ENCODE assay signal across 26 cellular contexts in genomic region chr10:3142146-3142875, GRCh38. TPM values are rescaled to one million over a fixed set of nuclear protein-coding genes. Genes with fewer than 3 reads are reported as not detected.
A peak's percentile ranks its signal among the peaks of the same experiment; 100 is the strongest.
DNase-seq lines count a peak whose midpoint lies in the region; ATAC-seq and TF ChIP-seq lines count a peak whose summit lies in the region.
"Had no signal": no experiment of that assay in that cellular context is flagged by ENCODE, and none has a peak within 500 bp of the region (broad histone marks: within the 10 kb centered on the region; RNA-seq: fewer than 3 reads in every experiment).

No MANE protein-coding gene starts in this region.

- H4K20me1 ChIP-seq in HCT116 (ENCODE audit: insufficient read depth) = no peaks in the 10 kb centered on the region

- peak; percentile 33 for DNase-seq in activated T-cell treated with anti-CD3 and anti-CD28 coated beads, Interleukin-2, amount 50 U/mL, for 24 hours
- no peak for DNase-seq in activated T-cell treated with anti-CD3 and anti-CD28 coated beads, Interleukin-2, amount 50 U/mL, for 4 hours
- no peak for DNase-seq in HCT116 (ENCODE audit: low read depth, low spot score)
- DNase-seq in chondrocyte (ENCODE audit: low spot score) = no peak
- peak; percentile 64 for DNase-seq in sigmoid colon
- DNase-seq in foreskin melanocyte = no peak
- DNase-seq in SHP77 (lab: John Stamatoyannopoulos, UW) = no peak
- DNase-seq in islet precursor cell = no peak
- DNase-seq: activated CD4-positive, alpha-beta T cell treated with anti-CD3 and anti-CD28 coated beads, Interleukin-2, amount 10 ng/mL, durations not matched to agents 24 days and 14 days; cerebellar nuclear complex; effector CD4-positive, alpha-beta T cell; gastrocnemius medialis; GM23248; hypothalamus; NCI-H1092; NCI-H1930; NCI-H2227 treated with DMSO at 0.1 percent for 48 hours; NCI-H774; SHP77 treated with DMSO at 0.1 percent for 48 hours; stimulated activated CD4-positive, alpha-beta T cell treated with anti-CD3 and anti-CD28 coated beads, Interleukin-2, amount 100 ng/mL, for 48 hours; T-cell; transverse colon had no signal

- no peak for TF ChIP-seq POLR2A in HCT116 (IDR thresholded peaks at IDR 0.05; ENCODE audit: borderline replicate concordance, extremely low read depth, insufficient read depth, insufficient read length)
- TF ChIP-seq POLR2A in sigmoid colon (IDR thresholded peaks at IDR 0.05) = no peak

- WGBS in sigmoid colon, 2 donors = 91 to 94% methylated on average over 14 of the region's 14 CpGs

- intact Hi-C loops in HCT116 (cut with micrococcal nuclease) (no loop called here), sigmoid colon (cut with DNase I) (no loop called here)

- H3K27me3 ChIP-seq in HCT116 (ENCODE audit: insufficient read depth, low read length) = no peaks in the 10 kb centered on the region
- no peaks in the 10 kb centered on the region for H3K27me3 ChIP-seq in sigmoid colon
- H3K27me3 ChIP-seq: BLaER1, gastrocnemius medialis, transverse colon had no signal

- H3K4me3 Mint-ChIP-seq in activated T-cell treated with anti-CD3 and anti-CD28 coated beads, Interleukin-2, amount 50 U/mL, for 24 hours = no peak overlapping the region
- H3K4me3 Mint-ChIP-seq in activated T-cell treated with anti-CD3 and anti-CD28 coated beads, Interleukin-2, amount 50 U/mL, for 4 hours = no peak overlapping the region
- H3K4me3 Mint-ChIP-seq in chondrocyte (ENCODE audit: unreplicated experiment) = no peak overlapping the region
- H3K4me3 Mint-ChIP-seq: activated CD4-positive, alpha-beta T cell treated with anti-CD3 and anti-CD28 coated beads, Interleukin-2, amount 10 ng/mL, durations not matched to agents 24 days and 14 days; stimulated activated naive CD8-positive, alpha-beta T cell treated with anti-CD3 and anti-CD28 coated beads, Interleukin-15, Interleukin-2, amounts not matched to agents 100 ng/mL and 50 ng/mL, for 24 hours; T-cell had no signal

- peaks cover 100% of the 10 kb centered on the region for H3K36me3 Mint-ChIP-seq in activated T-cell treated with anti-CD3 and anti-CD28 coated beads, Interleukin-2, amount 50 U/mL, for 24 hours (ENCODE audit: low read depth)
- H3K36me3 Mint-ChIP-seq in activated T-cell treated with anti-CD3 and anti-CD28 coated beads, Interleukin-2, amount 50 U/mL, for 4 hours (ENCODE audit: insufficient read depth) = peaks cover 73% of the 10 kb centered on the region
- H3K36me3 Mint-ChIP-seq in chondrocyte (ENCODE audit: low read depth) = peaks cover 55% of the 10 kb centered on the region

- H3K27ac Mint-ChIP-seq in activated T-cell treated with anti-CD3 and anti-CD28 coated beads, Interleukin-2, amount 50 U/mL, for 24 hours = peak overlapping the region; percentile 72
- peak overlapping the region; percentile 88 for H3K27ac Mint-ChIP-seq in chondrocyte (ENCODE audit: unreplicated experiment)
- H3K27ac Mint-ChIP-seq: activated CD4-positive, alpha-beta T cell treated with anti-CD3 and anti-CD28 coated beads, Interleukin-2, amount 10 ng/mL, durations not matched to agents 24 days and 14 days had no signal

- no peak for ATAC-seq in activated T-cell treated with anti-CD3 and anti-CD28 coated beads, Interleukin-2, amount 50 U/mL, for 4 hours
- 0 out of 2 replicates have a peak, but pooled peaks have one; percentile 17 for ATAC-seq in HCT116
- ATAC-seq: gastrocnemius medialis, T-cell had no signal

- H3K9me3 ChIP-seq in HCT116 (ENCODE audit: control insufficient read depth in 1 of 2, insufficient read depth in 1 of 2, low read depth in 1 of 2, low read length in 2 of 2) (no peaks in the 10 kb centered on the region), sigmoid colon (no peaks in the 10 kb centered on the region)
- H3K9me3 ChIP-seq: BLaER1, gastrocnemius medialis, transverse colon had no signal

- no TSS peak for BruUV-seq in HCT116 (replicated peaks; lab: Mats Ljungman, UMichigan)

- H3K4me1 ChIP-seq in HCT116 (ENCODE audit: control insufficient read depth in 1 of 2, insufficient read depth in 2 of 2, low read length in 2 of 2) (no peaks in the 10 kb centered on the region), sigmoid colon (peaks cover 0 to 28% (median 23%) of the 10 kb centered on the region in 4 donors)
- H3K4me1 ChIP-seq: BLaER1 had no signal

- RAD21 ChIA-PET in HCT116 (lab: Charles Lee; ENCODE audit: low non-redundant PET in 1 of 2, low total read pairs in 2 of 2, uncharacterized antibody in 2 of 2, unreplicated experiment in 2 of 2) = no interaction called here

- no peaks in the 10 kb centered on the region for H3K9me3 Mint-ChIP-seq in activated T-cell treated with anti-CD3 and anti-CD28 coated beads, Interleukin-2, amount 50 U/mL, for 24 hours
- no peaks in the 10 kb centered on the region for H3K9me3 Mint-ChIP-seq in activated T-cell treated with anti-CD3 and anti-CD28 coated beads, Interleukin-2, amount 50 U/mL, for 4 hours
- H3K9me3 Mint-ChIP-seq in chondrocyte (ENCODE audit: low read depth) = no peaks in the 10 kb centered on the region
- H3K9me3 Mint-ChIP-seq: activated CD4-positive, alpha-beta T cell treated with anti-CD3 and anti-CD28 coated beads, Interleukin-2, amount 10 ng/mL, durations not matched to agents 24 days and 14 days; activated naive CD4-positive, alpha-beta T cell treated with anti-CD3 and anti-CD28 coated beads, Interleukin-2, amount 50 U/mL, for 72 hours; stimulated activated naive CD8-positive, alpha-beta T cell treated with anti-CD3 and anti-CD28 coated beads, Interleukin-15, Interleukin-2, amounts not matched to agents 100 ng/mL and 50 ng/mL, for 24 hours; T-cell had no signal

- no peaks in the 10 kb centered on the region for H3K4me1 Mint-ChIP-seq in activated T-cell treated with anti-CD3 and anti-CD28 coated beads, Interleukin-2, amount 50 U/mL, for 24 hours (ENCODE audit: low read depth)
- H3K4me1 Mint-ChIP-seq in activated T-cell treated with anti-CD3 and anti-CD28 coated beads, Interleukin-2, amount 50 U/mL, for 4 hours (ENCODE audit: low read depth) = no peaks in the 10 kb centered on the region
- peaks cover 28% of the 10 kb centered on the region for H3K4me1 Mint-ChIP-seq in chondrocyte (ENCODE audit: low read depth)
- H3K4me1 Mint-ChIP-seq: activated CD4-positive, alpha-beta T cell treated with anti-CD3 and anti-CD28 coated beads, Interleukin-2, amount 10 ng/mL, durations not matched to agents 24 days and 14 days; T-cell had no signal

- POLR2A ChIA-PET in HCT116 (lab: Charles Lee) = no interaction called here

- CTCF ChIA-PET in HCT116 (lab: Charles Lee) = no interaction called here

- no peak overlapping the region for H2AFZ ChIP-seq in HCT116 (ENCODE audit: low read depth, low read length, poor library complexity, severe bottlenecking)
- H2AFZ ChIP-seq: GM23248 had no signal

- H3K9ac ChIP-seq in HCT116 (ENCODE audit: low read length) = no peak overlapping the region
- H3K9ac ChIP-seq: BLaER1, GM23248 had no signal

- H3K9me2 ChIP-seq in HCT116 (ENCODE audit: insufficient read depth) = no peaks in the 10 kb centered on the region

- no peaks in the 10 kb centered on the region for H3K79me2 ChIP-seq in HCT116 (ENCODE audit: insufficient read depth, low read length)

- H3K36me3 ChIP-seq in HCT116 (ENCODE audit: control insufficient read depth in 1 of 2, insufficient read depth in 2 of 2, low read length in 2 of 2) (peaks cover 44 to 51% of the 10 kb centered on the region in 2 experiments; a peak in 3 of 4 replicates), sigmoid colon (peaks cover 67 to 99% (median 70%) of the 10 kb centered on the region in 4 donors)

- no peak overlapping the region for H3K27ac ChIP-seq in HCT116 (ENCODE audit: low read depth, low read length)
- peak overlapping the region in 1 of 4 donors; percentile 26 for H3K27ac ChIP-seq in sigmoid colon
- H3K27ac ChIP-seq: BLaER1, gastrocnemius medialis, GM23248, transverse colon had no signal

- no peak for TF ChIP-seq RAD21 in HCT116 (IDR thresholded peaks at IDR 0.05; ENCODE audit: low read depth)

- no peaks in the 10 kb centered on the region for H3K27me3 Mint-ChIP-seq in activated T-cell treated with anti-CD3 and anti-CD28 coated beads, Interleukin-2, amount 50 U/mL, for 24 hours
- no peaks in the 10 kb centered on the region for H3K27me3 Mint-ChIP-seq in activated T-cell treated with anti-CD3 and anti-CD28 coated beads, Interleukin-2, amount 50 U/mL, for 4 hours (ENCODE audit: low read depth)
- no peaks in the 10 kb centered on the region for H3K27me3 Mint-ChIP-seq in chondrocyte (ENCODE audit: low read depth)
- H3K27me3 Mint-ChIP-seq: activated CD4-positive, alpha-beta T cell treated with anti-CD3 and anti-CD28 coated beads, Interleukin-2, amount 10 ng/mL, durations not matched to agents 24 days and 14 days; stimulated activated naive CD8-positive, alpha-beta T cell treated with anti-CD3 and anti-CD28 coated beads, Interleukin-15, Interleukin-2, amounts not matched to agents 100 ng/mL and 50 ng/mL, for 24 hours; T-cell had no signal

- TF ChIP-seq CTCF in HCT116 (IDR thresholded peaks at IDR 0.05 in 2 of 3, conservative IDR thresholded peaks at IDR 0.05 in 1 of 3; ENCODE audit: borderline replicate concordance in 1 of 3, insufficient read depth in 1 of 3, low read depth in 2 of 3, low read length in 2 of 3) = no peak
- TF ChIP-seq CTCF in chondrocyte (IDR thresholded peaks at IDR 0.05) = no peak
- TF ChIP-seq CTCF in sigmoid colon (IDR thresholded peaks at IDR 0.05) = no peak

- no peak overlapping the region for H3K4me2 ChIP-seq in HCT116 (ENCODE audit: low read length)
- H3K4me2 ChIP-seq: BLaER1, smooth muscle cell had no signal

- no peak overlapping the region for H3K4me3 ChIP-seq in HCT116 (replicated peaks in 1 of 2; ENCODE audit: low read depth in 1 of 2, low read length in 2 of 2)
- H3K4me3 ChIP-seq in sigmoid colon = no peak overlapping the region
- H3K4me3 ChIP-seq: BLaER1, gastrocnemius medialis, GM23248, smooth muscle cell, transverse colon had no signal

- no peak for TF ChIP-seq EP300 in sigmoid colon (IDR thresholded peaks at IDR 0.05)

TF ChIP-seq in HCT116, 20 proteins besides CTCF, POLR2A, EP300 and RAD21 (continues in another document):
- no peak for TF ChIP-seq SIN3A (IDR thresholded peaks at IDR 0.05; ENCODE audit: low read depth)
- TF ChIP-seq ZFX (IDR thresholded peaks at IDR 0.05) = no peak
- TF ChIP-seq TCF7L2 (IDR thresholded peaks at IDR 0.05; ENCODE audit: borderline replicate concordance, extremely low read depth, insufficient read depth, insufficient read length) = no peak
- no peak for TF ChIP-seq YY1 (IDR thresholded peaks at IDR 0.05; ENCODE audit: extremely low read depth, insufficient replicate concordance, low read depth, low read length)
- no peak for TF ChIP-seq EZH2phosphoT487 (IDR thresholded peaks at IDR 0.05; ENCODE audit: borderline replicate concordance)
- TF ChIP-seq JUND (IDR thresholded peaks at IDR 0.05) = no peak
- no peak for TF ChIP-seq CBX3 (IDR thresholded peaks at IDR 0.05; ENCODE audit: low read depth)
- no peak for TF ChIP-seq POLR2AphosphoS5 (IDR thresholded peaks at IDR 0.05; ENCODE audit: low read depth, low read length)

RNA-seq across cellular contexts. Expression of gene PITRM1, which starts 30.3 kb away (rescaled TPM):
- 100 to 1,000 TPM; 122 to 150 (median 144) TPM for total RNA-seq in activated T-cell treated with anti-CD3 and anti-CD28 coated beads, Interleukin-2, amount 50 U/mL, for 4 hours
- total RNA-seq in HCT116 (2021; ENCODE audit: unreplicated experiment) (59.5 TPM), chondrocyte (71.8 to 95.0 TPM (median 84.9 TPM) in 3 replicates), sigmoid colon (10 to 100 TPM; 48.5 to 70.3 (median 57.3) TPM)
- polyA plus RNA-seq in HCT116 (2012) = 50.0 and 54.2 TPM in 2 replicates
- polyA plus RNA-seq in sigmoid colon = 10 to 100 TPM; 16.6 to 40.6 (median 23.4) TPM

Comparison
In these comparisons a context has a peak if more than half of its experiments do, and no peak if none do; other contexts are left out.
1. DNase-seq: peak in activated T-cell treated with anti-CD3 and anti-CD28 coated beads, Interleukin-2, amount 50 U/mL, for 24 hours (single experiment) and sigmoid colon (single experiment); none in activated T-cell treated with anti-CD3 and anti-CD28 coated beads, Interleukin-2, amount 50 U/mL, for 4 hours (single experiment), HCT116 (single experiment), chondrocyte (single experiment), foreskin melanocyte (single experiment), SHP77 (0 of 2) and islet precursor cell (single experiment).